10 cellular contexts compared by ENCODE assay signal in genomic region chr7:35727571-35727970, GRCh38. TPM values are rescaled to one million over a fixed set of nuclear protein-coding genes. Genes with fewer than 3 reads are reported as not detected.
DNase-seq lines count a peak whose midpoint lies in the region; ATAC-seq, FAIRE-seq and TF ChIP-seq lines count a peak whose summit lies in the region.
"Had no signal": no experiment of that assay in that cellular context is flagged by ENCODE, and none has a peak within 500 bp of the region (broad histone marks: within the 10 kb centered on the region; RNA-seq: fewer than 3 reads in every experiment).

No MANE protein-coding gene starts in this region.

- H3K4me3 ChIP-seq in SU-DHL-6 (ENCODE audit: insufficient read depth, low read length, poor library complexity, severe bottlenecking) = no peak overlapping the region
- no peak overlapping the region for H3K4me3 ChIP-seq in right cardiac atrium (ENCODE audit: low read length)
- H3K4me3 ChIP-seq: thoracic aorta had no signal

- no peaks in the 10 kb centered on the region for H3K9me2 ChIP-seq in SU-DHL-6 (replicated peaks; ENCODE audit: insufficient read depth, low read length)

- no peak for TF ChIP-seq CTCF in SU-DHL-6 (IDR thresholded peaks at IDR 0.05; ENCODE audit: insufficient read depth, low read length, poor library complexity, severe bottlenecking)

- peaks cover 5% of the 10 kb centered on the region for H3K4me1 ChIP-seq in right cardiac atrium (ENCODE audit: control insufficient read depth, insufficient read depth, low read length)

- ATAC-seq in GM21529 (IDR thresholded peaks at IDR 0.05; ENCODE audit: unreplicated experiment) (peak; percentile 10), right cardiac atrium (peak in 1 of 2 donors; percentile 84), HG03571 (IDR thresholded peaks at IDR 0.05; ENCODE audit: unreplicated experiment) (no peak)

- peak; percentile 64 for TF ChIP-seq POLR2A in GM12892 (IDR thresholded peaks at IDR 0.05; ENCODE audit: low read depth, low read length)

- H3K9me3 ChIP-seq in SU-DHL-6 (ENCODE audit: insufficient read depth, low read length) = no peaks in the 10 kb centered on the region
- no peaks in the 10 kb centered on the region for H3K9me3 ChIP-seq in right cardiac atrium (ENCODE audit: control insufficient read depth, low read length)
- H3K9me3 ChIP-seq: thoracic aorta had no signal

- DNase-seq in GM12892 (ENCODE audit: insufficient read length) = no peak
- peak in 2 of 3 donors; percentile 43 to 52 for DNase-seq in right cardiac atrium
- no peak for DNase-seq in NCI-H82 (lab: John Stamatoyannopoulos, UW)
- DNase-seq in NCI-H524 treated with DMSO at 0.1 percent for 48 hours (lab: John Stamatoyannopoulos, UW) = no peak
- no peak for DNase-seq in glomerular visceral epithelial cell (ENCODE audit: extremely low spot score)

- H3K27me3 ChIP-seq in SU-DHL-6 (ENCODE audit: low read length) (no peaks in the 10 kb centered on the region), right cardiac atrium (ENCODE audit: control insufficient read depth, insufficient read depth) (no peaks in the 10 kb centered on the region)

- peak; percentile 90 for FAIRE-seq in GM12892 (lab: Jason Lieb, UNC)
- FAIRE-seq: HTR-8/SVneo had no signal

- intact Hi-C loops in right cardiac atrium (cut with DNase I) = no loop called here

- no peaks in the 10 kb centered on the region for H4K20me1 ChIP-seq in SU-DHL-6 (ENCODE audit: low read depth, low read length)

- H3K9ac ChIP-seq in SU-DHL-6 (ENCODE audit: low read length) = peak overlapping the region; percentile 44

- WGBS in right cardiac atrium = 95% methylated on average over 2 of the region's 2 CpGs

- peak overlapping the region; percentile 57 for H3K4me2 ChIP-seq in SU-DHL-6 (ENCODE audit: low read depth, low read length, poor library complexity, severe bottlenecking)

- H3K79me2 ChIP-seq in SU-DHL-6 (ENCODE audit: insufficient read depth, low read length) = no peaks in the 10 kb centered on the region

- peak overlapping the region; percentile 92 for H3K27ac ChIP-seq in SU-DHL-6 (ENCODE audit: low read depth, low read length)
- no peak overlapping the region for H3K27ac ChIP-seq in right cardiac atrium (ENCODE audit: low read length)
- H3K27ac ChIP-seq: thoracic aorta had no signal

- H3K36me3 ChIP-seq in SU-DHL-6 (ENCODE audit: low read length) = no peaks in the 10 kb centered on the region
- H3K36me3 ChIP-seq: thoracic aorta had no signal

- peaks cover 55% of the 10 kb centered on the region for H3F3A ChIP-seq in SU-DHL-6 (ENCODE audit: insufficient read depth)

- H2AFZ ChIP-seq in SU-DHL-6 (ENCODE audit: low read depth, low read length, severe bottlenecking) = peak overlapping the region; percentile 21

RNA-seq across cellular contexts. Expression of gene HERPUD2, which starts 32.6 kb away (rescaled TPM):
- 11.2 TPM for polyA plus RNA-seq in GM12892 (2012; ENCODE audit: missing spikeins)
- total RNA-seq in right cardiac atrium = 10 to 100 TPM; 15.6 to 16.8 (median 16.4) TPM
- polyA plus RNA-seq in right cardiac atrium = 8.4 TPM

Comparison
In these comparisons a context has a peak if more than half of its experiments do, and no peak if none do; other contexts are left out.
1. DNase-seq: peak in right cardiac atrium (2 of 3); none in GM12892 (single experiment), NCI-H82 (single experiment), NCI-H524 treated with DMSO at 0.1 percent for 48 hours (single experiment) and glomerular visceral epithelial cell (single experiment).